In the genomic region with DNA sequence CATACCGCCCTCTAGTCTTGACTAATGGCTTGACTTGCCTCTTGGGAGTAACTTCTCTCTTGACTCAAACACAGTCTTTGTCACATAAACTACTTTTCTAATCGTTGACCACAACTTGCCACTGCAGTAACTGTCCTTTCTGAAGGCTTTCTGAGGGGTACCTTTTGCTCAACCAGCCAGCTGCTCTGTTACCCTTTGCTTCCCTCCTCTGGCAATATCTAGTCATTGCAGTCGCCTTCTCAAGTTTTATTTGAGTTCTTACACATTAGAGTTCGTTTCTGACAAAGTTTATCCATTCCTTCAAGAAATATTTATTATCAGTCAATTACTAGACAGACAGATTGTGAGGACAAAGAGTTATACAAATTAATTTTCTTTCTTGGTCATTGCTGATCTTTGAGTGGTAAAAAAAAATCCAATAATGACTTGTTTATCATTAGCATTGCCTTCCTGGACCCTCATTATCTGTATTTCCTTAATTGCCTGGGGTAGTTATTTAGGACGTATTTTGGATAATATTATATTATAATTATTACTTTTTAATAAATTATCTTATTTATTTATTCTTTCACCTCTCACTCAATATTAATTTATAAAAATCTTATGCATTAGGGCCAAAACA, we compare ENCODE assay signal across 9 cellular contexts.
DNase-seq lines count a peak whose midpoint lies in the region; ATAC-seq and TF ChIP-seq lines count a peak whose summit lies in the region.
"Had no signal": no experiment of that assay in that cellular context is flagged by ENCODE, and none has a peak within 500 bp of the region (broad histone marks: within the 10 kb centered on the region; RNA-seq: fewer than 3 reads in every experiment).

No MANE protein-coding gene starts in this region.

- no peak overlapping the region for H4K91ac ChIP-seq in trophoblast cell (ENCODE audit: low read depth, low read length)

- CTCF ChIA-PET in AG04450 (lab: Charles Lee) (interaction anchor here (0.6 to 1.8 kb wide), 2 partner anchors 15 to 1034 kb away, joined by 4 read pairs; no protein-coding TSS in a partner anchor), OCI-LY7 (lab: Charles Lee; ENCODE audit: unreplicated experiment) (no interaction called here)

- H3K4me1 ChIP-seq in OCI-LY7 (ENCODE audit: insufficient read depth, low read length, poor library complexity, severe bottlenecking) (peaks cover 8% of the 10 kb centered on the region), trophoblast cell (ENCODE audit: control insufficient read depth in 1 of 2, insufficient read depth in 2 of 2, low read length in 2 of 2) (no peaks in the 10 kb centered on the region)

- no peaks in the 10 kb centered on the region for H3K79me2 ChIP-seq in OCI-LY7 (ENCODE audit: insufficient read depth, low read depth, low read length)
- no peaks in the 10 kb centered on the region for H3K79me2 ChIP-seq in trophoblast cell (ENCODE audit: control insufficient read depth, insufficient read depth, low read length, poor library complexity)

- ATAC-seq in GM18505 (IDR thresholded peaks at IDR 0.05; ENCODE audit: unreplicated experiment) = peak; percentile 59
- no peak for ATAC-seq in HG02884 (IDR thresholded peaks at IDR 0.05; ENCODE audit: unreplicated experiment)

- H2AFZ ChIP-seq in OCI-LY7 (ENCODE audit: low read length) (peak overlapping the region; percentile 88), trophoblast cell (ENCODE audit: insufficient read depth, low read length, poor library complexity) (no peak overlapping the region)

- H3K4me3 ChIP-seq in AG04450 (ENCODE audit: low read depth, low read length) (no peak overlapping the region), OCI-LY7 (ENCODE audit: low read depth, low read length, poor library complexity, severe bottlenecking) (no peak overlapping the region), trophoblast cell (ENCODE audit: low read depth, low read length) (no peak overlapping the region)

- DNase-seq in AG04450 (ENCODE audit: low read depth, low spot score) = peak; percentile 16
- DNase-seq in HT-29 (ENCODE audit: low spot score) = peak; percentile 53
- DNase-seq in OCI-LY7 (ENCODE audit: low spot score) = peak; percentile 85
- peak; percentile 21 to 34 for DNase-seq in erythroblast (lab: John Stamatoyannopoulos, UW)
- DNase-seq in trophoblast cell = peak; percentile 0 to 51
- DNase-seq in activated CD8-positive, alpha-beta memory T cell treated with anti-CD3 and anti-CD28 coated beads for 24 hours = no peak

- H3K36me3 ChIP-seq in OCI-LY7 (ENCODE audit: insufficient read depth, low read length) (no peaks in the 10 kb centered on the region; the same call in 1 of the 2 replicates), trophoblast cell (ENCODE audit: control insufficient read depth in 1 of 2, insufficient read depth in 2 of 2, low read length in 2 of 2) (no peaks in the 10 kb centered on the region)

- no peak overlapping the region for H2AK5ac ChIP-seq in trophoblast cell (ENCODE audit: low read length)

- H3K9ac ChIP-seq in trophoblast cell (ENCODE audit: low read length) = no peak overlapping the region

- POLR2A ChIA-PET in AG04450 (lab: Yijun Ruan, JAX) = no interaction called here
- POLR2A ChIA-PET in OCI-LY7 (lab: Charles Lee) = interaction anchor here (0.7 to 1.1 kb wide), 2 partner anchors 19 to 309 kb away, joined by 3 read pairs; no protein-coding TSS in a partner anchor

- H4K20me1 ChIP-seq in OCI-LY7 (ENCODE audit: insufficient read depth, low read length) = no peaks in the 10 kb centered on the region

- H3K27ac ChIP-seq in AG04450 (ENCODE audit: low read depth, low read length) = no peak overlapping the region
- H3K27ac ChIP-seq in OCI-LY7 (ENCODE audit: low read depth, low read length, poor library complexity, severe bottlenecking) = no peak overlapping the region
- H3K27ac ChIP-seq in trophoblast cell (ENCODE audit: low read depth, low read length) = no peak overlapping the region
- H3K27ac ChIP-seq: epithelial cell of prostate had no signal

- H3K4me2 ChIP-seq in OCI-LY7 (ENCODE audit: low read length) (peak overlapping the region; percentile 2; the same call in 1 of the 2 replicates), trophoblast cell (ENCODE audit: low read length) (no peak overlapping the region)

- no peak overlapping the region for H4K12ac ChIP-seq in trophoblast cell (ENCODE audit: low read depth, low read length)

- BruUV-seq in OCI-LY7 (replicated peaks; lab: Mats Ljungman, UMichigan) = no TSS peak

- no peak overlapping the region for H3K14ac ChIP-seq in trophoblast cell (ENCODE audit: low read length)

- H3K27me3 ChIP-seq in AG04450 (ENCODE audit: control insufficient read depth, insufficient read depth, low read length) (no peaks in the 10 kb centered on the region), trophoblast cell (ENCODE audit: insufficient read depth, low read length) (no peaks in the 10 kb centered on the region)

- no peak overlapping the region for H3K18ac ChIP-seq in trophoblast cell (ENCODE audit: low read length)

- no peaks in the 10 kb centered on the region for H3K79me1 ChIP-seq in trophoblast cell (ENCODE audit: low read length)

- WGBS in trophoblast cell (ENCODE audit: extremely low coverage, insufficient coverage, insufficient read length) = no CpG with 5 or more reads among the region's 5 CpGs

- H3K4ac ChIP-seq in trophoblast cell (ENCODE audit: low read depth, low read length) = no peak overlapping the region

- no peak overlapping the region for H2BK12ac ChIP-seq in trophoblast cell (ENCODE audit: low read length)

- peak; percentile 87 for TF ChIP-seq CTCF in AG04450 (IDR thresholded peaks at IDR 0.05; ENCODE audit: low read depth, low read length)
- peak; percentile 98 for TF ChIP-seq CTCF in OCI-LY7 (conservative IDR thresholded peaks at IDR 0.05; ENCODE audit: low read length)

- H3K9me3 ChIP-seq in AG04450 (ENCODE audit: control insufficient read depth, insufficient read depth, low read length) = no peaks in the 10 kb centered on the region
- no peaks in the 10 kb centered on the region for H3K9me3 ChIP-seq in OCI-LY7 (ENCODE audit: low read length)
- H3K9me3 ChIP-seq in trophoblast cell (ENCODE audit: insufficient read depth, low read depth, low read length) = no peaks in the 10 kb centered on the region

- H2BK120ac ChIP-seq in trophoblast cell (ENCODE audit: insufficient read depth, low read length, poor library complexity) = no peak overlapping the region

- TF ChIP-seq POLR2A in GM18505 (IDR thresholded peaks at IDR 0.05; ENCODE audit: borderline replicate concordance, extremely low read depth, insufficient read depth, insufficient read length) (no peak), erythroblast (IDR thresholded peaks at IDR 0.05; ENCODE audit: low read length) (no peak)

- H3K23ac ChIP-seq in trophoblast cell (ENCODE audit: low read length) = no peak overlapping the region

- intact Hi-C loops in OCI-LY7 (cut with micrococcal nuclease; ENCODE audit: unreplicated experiment) = loop anchor here (5.0 to 10.0 kb wide), 2 partner anchors 375 to 1548 kb away; no protein-coding TSS in a partner anchor

- no peak overlapping the region for H2BK5ac ChIP-seq in trophoblast cell (ENCODE audit: low read depth, low read length, poor library complexity)

- no peaks in the 10 kb centered on the region for H3K9me2 ChIP-seq in OCI-LY7 (ENCODE audit: insufficient read depth, low read length)

- no peak overlapping the region for H4K8ac ChIP-seq in trophoblast cell (ENCODE audit: low read depth, low read length)
